In the genomic region with DNA sequence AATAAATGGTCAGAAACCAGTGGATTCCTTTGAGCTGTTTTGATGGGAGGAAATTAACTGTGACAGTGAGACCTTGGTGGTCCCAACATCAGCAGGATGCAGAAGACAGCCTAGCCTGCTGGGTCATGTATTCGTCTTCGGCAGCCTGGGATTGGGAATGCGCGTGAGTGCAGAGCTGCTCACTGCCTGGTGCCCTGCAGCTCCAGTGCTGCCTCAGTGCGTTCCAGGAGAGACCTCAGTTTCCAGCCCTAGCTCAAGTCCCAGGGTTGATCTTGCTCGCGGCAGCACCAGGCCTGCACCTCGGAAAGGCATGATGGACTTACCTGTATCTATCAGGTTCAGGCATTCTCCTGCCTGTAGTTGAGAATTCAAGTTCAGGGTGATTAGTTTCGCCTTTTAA, we compare ENCODE assay signal across 3 cellular contexts.
TF ChIP-seq lines count a peak whose summit lies in the region.

No MANE protein-coding gene starts in this region.

TF ChIP-seq in SK-N-SH, 30 proteins besides CTCF, POLR2A, EP300 and RAD21 (continued from another document):
- no peak for TF ChIP-seq MEF2A (IDR thresholded peaks at IDR 0.05; ENCODE audit: borderline replicate concordance, low read depth)
- no peak for TF ChIP-seq RFX5 (IDR thresholded peaks at IDR 0.05; ENCODE audit: low read length)
- TF ChIP-seq NRF1 (IDR thresholded peaks at IDR 0.05; ENCODE audit: low read depth, low read length) = no peak
- no peak for TF ChIP-seq JUND (IDR thresholded peaks at IDR 0.05)
- TF ChIP-seq, protein P1, sequence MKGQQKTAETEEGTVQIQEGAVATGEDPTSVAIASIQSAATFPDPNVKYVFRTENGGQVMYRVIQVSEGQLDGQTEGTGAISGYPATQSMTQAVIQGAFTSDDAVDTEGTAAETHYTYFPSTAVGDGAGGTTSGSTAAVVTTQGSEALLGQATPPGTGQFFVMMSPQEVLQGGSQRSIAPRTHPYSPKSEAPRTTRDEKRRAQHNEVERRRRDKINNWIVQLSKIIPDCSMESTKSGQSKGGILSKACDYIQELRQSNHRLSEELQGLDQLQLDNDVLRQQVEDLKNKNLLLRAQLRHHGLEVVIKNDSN (IDR thresholded peaks at IDR 0.05; ENCODE audit: borderline replicate concordance, low read depth) = no peak
- no peak for TF ChIP-seq GABPA (IDR thresholded peaks at IDR 0.05; ENCODE audit: low read depth)
- no peak for TF ChIP-seq ELF1 (IDR thresholded peaks at IDR 0.05)
- no peak for TF ChIP-seq POLR2AphosphoS5 (IDR thresholded peaks at IDR 0.05; ENCODE audit: low read depth, low read length)
- TF ChIP-seq SIN3A (IDR thresholded peaks at IDR 0.05; ENCODE audit: borderline replicate concordance, low read depth, low read length) = no peak
- TF ChIP-seq, protein P2, sequence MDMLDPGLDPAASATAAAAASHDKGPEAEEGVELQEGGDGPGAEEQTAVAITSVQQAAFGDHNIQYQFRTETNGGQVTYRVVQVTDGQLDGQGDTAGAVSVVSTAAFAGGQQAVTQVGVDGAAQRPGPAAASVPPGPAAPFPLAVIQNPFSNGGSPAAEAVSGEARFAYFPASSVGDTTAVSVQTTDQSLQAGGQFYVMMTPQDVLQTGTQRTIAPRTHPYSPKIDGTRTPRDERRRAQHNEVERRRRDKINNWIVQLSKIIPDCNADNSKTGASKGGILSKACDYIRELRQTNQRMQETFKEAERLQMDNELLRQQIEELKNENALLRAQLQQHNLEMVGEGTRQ (IDR thresholded peaks at IDR 0.05; ENCODE audit: borderline replicate concordance, low read depth, low read length) = no peak
- no peak for TF ChIP-seq TEAD4 (IDR thresholded peaks at IDR 0.05; ENCODE audit: borderline replicate concordance, insufficient read depth)
- TF ChIP-seq CHD2 (IDR thresholded peaks at IDR 0.05; ENCODE audit: low read length, partially characterized antibody) = no peak
- no peak for TF ChIP-seq TAF1 (IDR thresholded peaks at IDR 0.05; ENCODE audit: borderline replicate concordance, low read depth, low read length)
- no peak for TF ChIP-seq PBX3 (IDR thresholded peaks at IDR 0.05)
- no peak for TF ChIP-seq YY1 (IDR thresholded peaks at IDR 0.05; ENCODE audit: low read depth)
- TF ChIP-seq SMC3 (IDR thresholded peaks at IDR 0.05; ENCODE audit: low read depth, low read length) = no peak
- no peak for TF ChIP-seq RCOR1 (IDR thresholded peaks at IDR 0.05; ENCODE audit: low read length)
TF ChIP-seq in SK-N-SH: peak in this region for 0.

TF ChIP-seq in SK-N-SH treated with all-trans-retinoic acid at 6 μM for 48 hours, 23 proteins besides CTCF, POLR2A, EP300 and RAD21 (continued from another document):
- TF ChIP-seq ZNF565 (CRISPR knock-in tag; conservative IDR thresholded peaks at IDR 0.05; ENCODE audit: low read depth) = no peak
- no peak for TF ChIP-seq SNAI2 (CRISPR knock-in tag; IDR thresholded peaks at IDR 0.05)
- TF ChIP-seq, protein P3, sequence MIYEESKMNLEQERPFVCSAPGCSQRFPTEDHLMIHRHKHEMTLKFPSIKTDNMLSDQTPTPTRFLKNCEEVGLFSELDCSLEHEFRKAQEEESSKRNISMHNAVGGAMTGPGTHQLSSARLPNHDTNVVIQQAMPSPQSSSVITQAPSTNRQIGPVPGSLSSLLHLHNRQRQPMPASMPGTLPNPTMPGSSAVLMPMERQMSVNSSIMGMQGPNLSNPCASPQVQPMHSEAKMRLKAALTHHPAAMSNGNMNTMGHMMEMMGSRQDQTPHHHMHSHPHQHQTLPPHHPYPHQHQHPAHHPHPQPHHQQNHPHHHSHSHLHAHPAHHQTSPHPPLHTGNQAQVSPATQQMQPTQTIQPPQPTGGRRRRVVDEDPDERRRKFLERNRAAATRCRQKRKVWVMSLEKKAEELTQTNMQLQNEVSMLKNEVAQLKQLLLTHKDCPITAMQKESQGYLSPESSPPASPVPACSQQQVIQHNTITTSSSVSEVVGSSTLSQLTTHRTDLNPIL (CRISPR knock-in tag; IDR thresholded peaks at IDR 0.05; ENCODE audit: low read depth) = no peak
- no peak for TF ChIP-seq POU6F1 (CRISPR knock-in tag; IDR thresholded peaks at IDR 0.05; ENCODE audit: borderline replicate concordance, low read depth)
- TF ChIP-seq PPARA (CRISPR knock-in tag; IDR thresholded peaks at IDR 0.05; ENCODE audit: borderline replicate concordance) = no peak
- no peak for TF ChIP-seq ARNTL (CRISPR knock-in tag; IDR thresholded peaks at IDR 0.05; ENCODE audit: borderline replicate concordance, low read depth)
- no peak for TF ChIP-seq ISL1 (CRISPR knock-in tag; IDR thresholded peaks at IDR 0.05)
- TF ChIP-seq ZNF8 (CRISPR knock-in tag; IDR thresholded peaks at IDR 0.05) = no peak
- no peak for TF ChIP-seq ZFP30 (CRISPR knock-in tag; IDR thresholded peaks at IDR 0.05)
- no peak for TF ChIP-seq ESRRG (CRISPR knock-in tag; IDR thresholded peaks at IDR 0.05)
- no peak for TF ChIP-seq TCF4 (CRISPR knock-in tag; IDR thresholded peaks at IDR 0.05; ENCODE audit: borderline replicate concordance)

TF ChIP-seq in IMR-90, 13 proteins besides CTCF, POLR2A, EP300 and RAD21:
- TF ChIP-seq, protein P4, sequence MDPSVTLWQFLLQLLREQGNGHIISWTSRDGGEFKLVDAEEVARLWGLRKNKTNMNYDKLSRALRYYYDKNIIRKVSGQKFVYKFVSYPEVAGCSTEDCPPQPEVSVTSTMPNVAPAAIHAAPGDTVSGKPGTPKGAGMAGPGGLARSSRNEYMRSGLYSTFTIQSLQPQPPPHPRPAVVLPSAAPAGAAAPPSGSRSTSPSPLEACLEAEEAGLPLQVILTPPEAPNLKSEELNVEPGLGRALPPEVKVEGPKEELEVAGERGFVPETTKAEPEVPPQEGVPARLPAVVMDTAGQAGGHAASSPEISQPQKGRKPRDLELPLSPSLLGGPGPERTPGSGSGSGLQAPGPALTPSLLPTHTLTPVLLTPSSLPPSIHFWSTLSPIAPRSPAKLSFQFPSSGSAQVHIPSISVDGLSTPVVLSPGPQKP (IDR thresholded peaks at IDR 0.05; ENCODE audit: borderline replicate concordance, low read depth, low read length) = no peak
- TF ChIP-seq MAZ (IDR thresholded peaks at IDR 0.05; ENCODE audit: borderline replicate concordance, low read depth, low read length) = no peak
- no peak for TF ChIP-seq MXI1 (IDR thresholded peaks at IDR 0.05; ENCODE audit: borderline replicate concordance, low read depth, low read length)
- no peak for TF ChIP-seq BHLHE40 (IDR thresholded peaks at IDR 0.05; ENCODE audit: low read depth, low read length)
- no peak for TF ChIP-seq CHD1 (IDR thresholded peaks at IDR 0.05; ENCODE audit: low read depth, low read length)
- TF ChIP-seq MAFK (IDR thresholded peaks at IDR 0.05; ENCODE audit: low read depth, low read length) = no peak
- no peak for TF ChIP-seq FOS (IDR thresholded peaks at IDR 0.05; ENCODE audit: low read depth, low read length)
- TF ChIP-seq RCOR1 (IDR thresholded peaks at IDR 0.05; ENCODE audit: insufficient replicate concordance, low read length) = no peak
- no peak for TF ChIP-seq NFE2L2 (IDR thresholded peaks at IDR 0.05; ENCODE audit: low read depth, low read length)
- TF ChIP-seq RFX5 (IDR thresholded peaks at IDR 0.05; ENCODE audit: low read depth, low read length) = no peak
- TF ChIP-seq, protein P2 (IDR thresholded peaks at IDR 0.05; ENCODE audit: low read depth, low read length) = no peak
- TF ChIP-seq CEBPB (IDR thresholded peaks at IDR 0.05; ENCODE audit: low read depth, low read length) = no peak
- no peak for TF ChIP-seq SMC3 (IDR thresholded peaks at IDR 0.05; ENCODE audit: low read depth, low read length)
